Comparison of ENCODE assay signal across 19 cellular contexts in genomic region chr9:110936252-110936651, GRCh38.
DNase-seq lines count a peak whose midpoint lies in the region; ATAC-seq and TF ChIP-seq lines count a peak whose summit lies in the region.
"Had no signal": no experiment of that assay in that cellular context is flagged by ENCODE, and none has a peak within 500 bp of the region (broad histone marks: within the 10 kb centered on the region; RNA-seq: fewer than 3 reads in every experiment).

No MANE protein-coding gene starts in this region.

- TF ChIP-seq CTCF in coronary artery (IDR thresholded peaks at IDR 0.05) (no peak), osteoblast (IDR thresholded peaks at IDR 0.05; ENCODE audit: extremely low read depth, low read depth, low read length) (no peak), thoracic aorta (IDR thresholded peaks at IDR 0.05) (no peak), mammary epithelial cell (conservative IDR thresholded peaks at IDR 0.05 in 1 of 2, IDR thresholded peaks at IDR 0.05 in 1 of 2; ENCODE audit: extremely low read depth in 1 of 2, insufficient read depth in 1 of 2, low read depth in 1 of 2, low read length in 2 of 2) (no peak)

- DNase-seq in GM23248: peak; percentile 32
- no peak for DNase-seq in coronary artery (ENCODE audit: low spot score)
- no peak for DNase-seq in osteoblast (ENCODE audit: insufficient read length, low spot score, missing footprints)
- no peak for DNase-seq in thoracic aorta (ENCODE audit: low spot score)
- DNase-seq in activated T-cell treated with anti-CD3 and anti-CD28 coated beads, Interleukin-2, amount 50 U/mL, for 48 hours: no peak
- DNase-seq in RKO (ENCODE audit: low spot score): no peak
- DNase-seq in NCI-H2081 (lab: John Stamatoyannopoulos, UW): no peak
- no peak for DNase-seq in mammary epithelial cell
- DNase-seq: activated CD4-positive, CD25-positive, alpha-beta regulatory T cell treated with anti-CD3 and anti-CD28 coated beads, Interleukin-2, amount 50 U/mL, for 72 hours; activated CD8-positive, alpha-beta memory T cell treated with anti-CD3 and anti-CD28 coated beads for 24 hours; activated naive CD8-positive, alpha-beta T cell treated with anti-CD3 and anti-CD28 coated beads, Interleukin-2, amount 10 ng/mL, durations not matched to agents 7 days and 5 days; CD4-positive, alpha-beta memory T cell; DMS79; NCI-H1417; NCI-H2171; PC-9; stimulated activated CD4-positive, alpha-beta T cell treated with anti-CD3 and anti-CD28 coated beads, Interleukin-2, amount 100 ng/mL, for 24 hours; T-helper 9 cell had no signal

- peak overlapping the region; percentile 37 for H3K4me3 ChIP-seq in GM23248
- no peak overlapping the region for H3K4me3 ChIP-seq in coronary artery
- no peak overlapping the region for H3K4me3 ChIP-seq in osteoblast (ENCODE audit: insufficient read depth, low read length)
- H3K4me3 ChIP-seq in thoracic aorta: no peak overlapping the region
- no peak overlapping the region for H3K4me3 ChIP-seq in mammary epithelial cell (replicated peaks in 1 of 3; ENCODE audit: insufficient read depth in 1 of 3, low read depth in 2 of 3, low read length in 3 of 3)
- H3K4me3 ChIP-seq: cardiac muscle cell, PC-9 had no signal

- no peaks in the 10 kb centered on the region for H3K9me2 ChIP-seq in GM23248 (ENCODE audit: insufficient read depth)

- H3K36me3 ChIP-seq in GM23248 (ENCODE audit: low read depth): peaks cover 14% of the 10 kb centered on the region; the same call in 1 of the 2 replicates
- peaks cover 33% of the 10 kb centered on the region for H3K36me3 ChIP-seq in osteoblast (ENCODE audit: insufficient read depth, low read length)
- peaks cover 3% of the 10 kb centered on the region for H3K36me3 ChIP-seq in thoracic aorta
- no peaks in the 10 kb centered on the region for H3K36me3 ChIP-seq in mammary epithelial cell (ENCODE audit: insufficient read depth, low read length)
- H3K36me3 ChIP-seq: cardiac muscle cell had no signal

- intact Hi-C loops in mammary epithelial cell (cut with micrococcal nuclease): no loop called here

- H2AFZ ChIP-seq in GM23248 (no peak overlapping the region), osteoblast (ENCODE audit: low read length) (no peak overlapping the region), mammary epithelial cell (ENCODE audit: low read depth, low read length) (no peak overlapping the region)
- H2AFZ ChIP-seq: PC-9 had no signal

- 11 to 14% methylated on average over 3 of the region's 3 CpGs for WGBS in GM23248 (ENCODE audit: low coverage in 1 of 2, low lambda C conversion rate in 2 of 2, missing lambda C conversion rate in 2 of 2), 2 experiments
- 93% methylated on average over 3 of the region's 3 CpGs for WGBS in mammary epithelial cell (ENCODE audit: low coverage, missing lambda C conversion rate)

- H3F3A ChIP-seq in GM23248 (ENCODE audit: insufficient read depth): peaks cover 80% of the 10 kb centered on the region

- H3K9me3 ChIP-seq in GM23248 (ENCODE audit: low read depth): no peaks in the 10 kb centered on the region
- H3K9me3 ChIP-seq in osteoblast (ENCODE audit: low read depth, low read length): no peaks in the 10 kb centered on the region
- H3K9me3 ChIP-seq in thoracic aorta: no peaks in the 10 kb centered on the region
- no peaks in the 10 kb centered on the region for H3K9me3 ChIP-seq in mammary epithelial cell (replicated peaks; ENCODE audit: insufficient read depth, low read length)

- H3K4me1 ChIP-seq in GM23248 (ENCODE audit: insufficient read depth) (peaks cover 78% of the 10 kb centered on the region), osteoblast (ENCODE audit: insufficient read depth, low read length) (peaks cover 54% of the 10 kb centered on the region), thoracic aorta (ENCODE audit: control insufficient read depth in 1 of 2, low read depth in 2 of 2) (peaks cover 44 to 77% of the 10 kb centered on the region in 2 donors), mammary epithelial cell (ENCODE audit: insufficient read depth, low read length) (peaks cover 8% of the 10 kb centered on the region)

- peak overlapping the region; percentile 82 for H3K27ac ChIP-seq in GM23248
- H3K27ac ChIP-seq in coronary artery: peak overlapping the region; percentile 58 to 83
- peak overlapping the region; percentile 81 for H3K27ac ChIP-seq in osteoblast (ENCODE audit: low read depth, low read length)
- H3K27ac ChIP-seq in thoracic aorta: peak overlapping the region; percentile 87
- H3K27ac ChIP-seq in mammary epithelial cell (ENCODE audit: insufficient read depth, low read depth, low read length): no peak overlapping the region
- H3K27ac ChIP-seq: cardiac muscle cell, PC-9 had no signal

- no peaks in the 10 kb centered on the region for H3K27me3 ChIP-seq in GM23248 (replicated peaks; ENCODE audit: insufficient read depth)
- no peaks in the 10 kb centered on the region for H3K27me3 ChIP-seq in osteoblast (ENCODE audit: insufficient read depth, low read length)
- H3K27me3 ChIP-seq in thoracic aorta (replicated peaks; ENCODE audit: insufficient read depth): no peaks in the 10 kb centered on the region
- no peaks in the 10 kb centered on the region for H3K27me3 ChIP-seq in mammary epithelial cell (ENCODE audit: insufficient read depth, low read length)
- H3K27me3 ChIP-seq: cardiac muscle cell had no signal

- peak overlapping the region; percentile 75 for H3K4me2 ChIP-seq in GM23248 (ENCODE audit: unreplicated experiment)
- H3K4me2 ChIP-seq in osteoblast (ENCODE audit: insufficient read depth, low read length): peak overlapping the region; percentile 72
- no peak overlapping the region for H3K4me2 ChIP-seq in mammary epithelial cell (ENCODE audit: insufficient read depth, low read depth, low read length)
- H3K4me2 ChIP-seq: PC-9 had no signal

- ATAC-seq in thoracic aorta (ENCODE audit: insufficient number of reproducible peaks, low FRiP score, low read depth): no peak

- no peaks in the 10 kb centered on the region for H4K20me1 ChIP-seq in GM23248 (ENCODE audit: insufficient read depth)
- no peaks in the 10 kb centered on the region for H4K20me1 ChIP-seq in osteoblast (ENCODE audit: insufficient read depth, low read length)
- H4K20me1 ChIP-seq in mammary epithelial cell (ENCODE audit: insufficient read depth, low read length): no peaks in the 10 kb centered on the region

- H3K9ac ChIP-seq in GM23248: peak overlapping the region; percentile 43
- H3K9ac ChIP-seq in mammary epithelial cell (ENCODE audit: insufficient read depth, low read length): no peak overlapping the region

- dilution Hi-C loops in mammary epithelial cell (cut with HindIII; ENCODE audit: low sequenced_read_pairs): no loop called here

- CTCF ChIA-PET in mammary epithelial cell (lab: Charles Lee; ENCODE audit: low non-redundant PET): no interaction called here

- peaks cover 90% of the 10 kb centered on the region for H3K79me2 ChIP-seq in GM23248 (ENCODE audit: insufficient read depth)
- H3K79me2 ChIP-seq in osteoblast (ENCODE audit: insufficient read depth, low read length): peaks cover 90% of the 10 kb centered on the region
- H3K79me2 ChIP-seq in mammary epithelial cell (ENCODE audit: insufficient read depth, low read length): peaks cover 47% of the 10 kb centered on the region

- in situ Hi-C loops in GM23248 (cut with MboI): no loop called here
- in situ Hi-C loops in mammary epithelial cell (cut with MboI; ENCODE audit: low sequenced_read_pairs in 2 of 2): no loop called here

- BruUV-seq in mammary epithelial cell (replicated peaks; lab: Mats Ljungman, UMichigan): no TSS peak
